10 cellular contexts compared by ENCODE assay signal in genomic region chr3:42191443-42191747, GRCh38.
DNase-seq lines count a peak whose midpoint lies in the region; ATAC-seq and TF ChIP-seq lines count a peak whose summit lies in the region.
"Had no signal": no experiment of that assay in that cellular context is flagged by ENCODE, and none has a peak within 500 bp of the region (broad histone marks: within the 10 kb centered on the region; RNA-seq: fewer than 3 reads in every experiment).

No MANE protein-coding gene starts in this region.

- no peak for DNase-seq in activated naive CD4-positive, alpha-beta T cell treated with anti-CD3 and anti-CD28 coated beads, Interleukin-2, amount 10 ng/mL, durations not matched to agents 7 days and 5 days
- DNase-seq in activated naive CD4-positive, alpha-beta T cell treated with Interleukin-2 at 50 U/mL for 16 hours, result no peak
- DNase-seq in OCI-LY7 (ENCODE audit: low spot score), result peak; percentile 70
- no peak for DNase-seq in chondrocyte (ENCODE audit: low spot score)
- DNase-seq in sigmoid colon, result no peak
- no peak for DNase-seq in stimulated activated CD4-positive, alpha-beta T cell treated with anti-CD3 and anti-CD28 coated beads, Interleukin-2, amount 100 ng/mL, for 48 hours
- no peak for DNase-seq in lower lobe of right lung

- H3K27ac Mint-ChIP-seq in activated naive CD4-positive, alpha-beta T cell treated with anti-CD3 and anti-CD28 coated beads, Interleukin-2, amount 10 ng/mL, durations not matched to agents 7 days and 5 days, result peak overlapping the region; percentile 64
- no peak overlapping the region for H3K27ac Mint-ChIP-seq in chondrocyte (ENCODE audit: unreplicated experiment)

- H3K36me3 Mint-ChIP-seq in activated naive CD4-positive, alpha-beta T cell treated with anti-CD3 and anti-CD28 coated beads, Interleukin-2, amount 10 ng/mL, durations not matched to agents 7 days and 5 days, result peaks cover 29% of the 10 kb centered on the region
- peaks cover 29% of the 10 kb centered on the region for H3K36me3 Mint-ChIP-seq in chondrocyte (ENCODE audit: low read depth)

- TF ChIP-seq CTCF in OCI-LY7 (conservative IDR thresholded peaks at IDR 0.05; ENCODE audit: low read length), result peak; percentile 70
- peak; percentile 69 for TF ChIP-seq CTCF in chondrocyte (IDR thresholded peaks at IDR 0.05)
- peak in 3 of 4 experiments; percentile 4 to 33 (median 25) for TF ChIP-seq CTCF in sigmoid colon (IDR thresholded peaks at IDR 0.05)
- TF ChIP-seq CTCF in lower lobe of right lung (IDR thresholded peaks at IDR 0.05), result no peak

- H3K9me3 ChIP-seq in OCI-LY7 (ENCODE audit: low read length), result no peaks in the 10 kb centered on the region
- no peaks in the 10 kb centered on the region for H3K9me3 ChIP-seq in sigmoid colon
- no peaks in the 10 kb centered on the region for H3K9me3 ChIP-seq in lower lobe of right lung
- H3K9me3 ChIP-seq: MG63, pancreas had no signal

- H3K27me3 ChIP-seq in sigmoid colon (no peaks in the 10 kb centered on the region), lower lobe of right lung (ENCODE audit: low read depth) (no peaks in the 10 kb centered on the region)
- H3K27me3 ChIP-seq: MG63, pancreas had no signal

- H3K27ac ChIP-seq in OCI-LY7 (ENCODE audit: low read depth, low read length, poor library complexity, severe bottlenecking), result peak overlapping the region; percentile 92
- H3K27ac ChIP-seq in sigmoid colon, result no peak overlapping the region
- no peak overlapping the region for H3K27ac ChIP-seq in lower lobe of right lung
- H3K27ac ChIP-seq: pancreas had no signal

- CTCF ChIA-PET in activated naive CD4-positive, alpha-beta T cell treated with anti-CD3 and anti-CD28 coated beads, Interleukin-2, amount 10 ng/mL, durations not matched to agents 7 days and 5 days (lab: Charles Lee), result interaction anchor here (0.7 to 7.5 kb wide), 36 partner anchors 8 to 1852 kb away, joined by 3 to 126 read pairs (median 5); no protein-coding TSS in a partner anchor
- CTCF ChIA-PET in OCI-LY7 (lab: Charles Lee; ENCODE audit: unreplicated experiment), result interaction anchor here (0.9 to 3.9 kb wide), 12 partner anchors 11 to 72 kb away, joined by 3 to 36 read pairs (median 6); no protein-coding TSS in a partner anchor

- no peak overlapping the region for H3K4me3 Mint-ChIP-seq in activated naive CD4-positive, alpha-beta T cell treated with anti-CD3 and anti-CD28 coated beads, Interleukin-2, amount 10 ng/mL, durations not matched to agents 7 days and 5 days
- no peak overlapping the region for H3K4me3 Mint-ChIP-seq in chondrocyte (ENCODE audit: unreplicated experiment)

- no peaks in the 10 kb centered on the region for H3K27me3 Mint-ChIP-seq in activated naive CD4-positive, alpha-beta T cell treated with anti-CD3 and anti-CD28 coated beads, Interleukin-2, amount 10 ng/mL, durations not matched to agents 7 days and 5 days
- H3K27me3 Mint-ChIP-seq in chondrocyte (ENCODE audit: low read depth), result no peaks in the 10 kb centered on the region

- BruUV-seq in OCI-LY7 (replicated peaks; lab: Mats Ljungman, UMichigan), result no TSS peak

- H3K4me2 ChIP-seq in OCI-LY7 (ENCODE audit: low read length), result peak overlapping the region; percentile 74

- POLR2A ChIA-PET in OCI-LY7 (lab: Charles Lee), result interaction anchor here (0.6 to 3.8 kb wide), 10 partner anchors 13 to 131 kb away, joined by 3 to 24 read pairs (median 6); no protein-coding TSS in a partner anchor

- H3K9me3 Mint-ChIP-seq in activated naive CD4-positive, alpha-beta T cell treated with anti-CD3 and anti-CD28 coated beads, Interleukin-2, amount 10 ng/mL, durations not matched to agents 7 days and 5 days, result no peaks in the 10 kb centered on the region
- no peaks in the 10 kb centered on the region for H3K9me3 Mint-ChIP-seq in chondrocyte (ENCODE audit: low read depth)

- WGBS in sigmoid colon, 2 donors, result 72 to 80% methylated on average over 4 of the region's 4 CpGs

- H3K4me1 ChIP-seq in OCI-LY7 (ENCODE audit: insufficient read depth, low read length, poor library complexity, severe bottlenecking), result peaks cover 68% of the 10 kb centered on the region
- H3K4me1 ChIP-seq in sigmoid colon, result peaks cover 0 to 26% (median 11%) of the 10 kb centered on the region in 4 donors
- peaks cover 11% of the 10 kb centered on the region for H3K4me1 ChIP-seq in lower lobe of right lung
- H3K4me1 ChIP-seq: pancreas had no signal

- peaks cover 4% of the 10 kb centered on the region; the same call in 1 of the 2 replicates for H4K20me1 ChIP-seq in OCI-LY7 (ENCODE audit: insufficient read depth, low read length)

- no peak for TF ChIP-seq POLR2A in sigmoid colon (IDR thresholded peaks at IDR 0.05)

- H3K9me2 ChIP-seq in OCI-LY7 (ENCODE audit: insufficient read depth, low read length), result no peaks in the 10 kb centered on the region

- H3K4me3 ChIP-seq in OCI-LY7 (ENCODE audit: low read depth, low read length, poor library complexity, severe bottlenecking), result no peak overlapping the region
- no peak overlapping the region for H3K4me3 ChIP-seq in sigmoid colon
- no peak overlapping the region for H3K4me3 ChIP-seq in lower lobe of right lung
- H3K4me3 ChIP-seq: MG63, pancreas had no signal

- ATAC-seq in lower lobe of right lung (no peak), GM21576 (IDR thresholded peaks at IDR 0.05; ENCODE audit: unreplicated experiment) (no peak)

- intact Hi-C loops in OCI-LY7 (cut with micrococcal nuclease; ENCODE audit: unreplicated experiment), result loop anchor here (1.0 to 2.0 kb wide), 6 partner anchors 15 to 297 kb away; no protein-coding TSS in a partner anchor
- intact Hi-C loops in sigmoid colon (cut with DNase I), result loop anchor here (2.0 to 5.0 kb wide), 2 partner anchors 74 to 295 kb away; no protein-coding TSS in a partner anchor
- intact Hi-C loops in lower lobe of right lung (cut with DNase I), result no loop called here

- peaks cover 50% of the 10 kb centered on the region for H3K4me1 Mint-ChIP-seq in activated naive CD4-positive, alpha-beta T cell treated with anti-CD3 and anti-CD28 coated beads, Interleukin-2, amount 10 ng/mL, durations not matched to agents 7 days and 5 days
- peaks cover 24% of the 10 kb centered on the region for H3K4me1 Mint-ChIP-seq in chondrocyte (ENCODE audit: low read depth)

- no peak overlapping the region for H2AFZ ChIP-seq in OCI-LY7 (ENCODE audit: low read length)

- TF ChIP-seq EP300 in sigmoid colon (IDR thresholded peaks at IDR 0.05), result no peak

- peaks cover 21% of the 10 kb centered on the region; the same call in 1 of the 2 replicates for H3K79me2 ChIP-seq in OCI-LY7 (ENCODE audit: insufficient read depth, low read depth, low read length)

- H3K36me3 ChIP-seq in OCI-LY7 (ENCODE audit: insufficient read depth, low read length) (peaks cover 88% of the 10 kb centered on the region), sigmoid colon (peaks cover 7 to 50% (median 19%) of the 10 kb centered on the region in 4 donors), lower lobe of right lung (peaks cover 66% of the 10 kb centered on the region)
- H3K36me3 ChIP-seq: MG63 had no signal
